1 cellular context compared by ENCODE assay signal in the genomic region with DNA sequence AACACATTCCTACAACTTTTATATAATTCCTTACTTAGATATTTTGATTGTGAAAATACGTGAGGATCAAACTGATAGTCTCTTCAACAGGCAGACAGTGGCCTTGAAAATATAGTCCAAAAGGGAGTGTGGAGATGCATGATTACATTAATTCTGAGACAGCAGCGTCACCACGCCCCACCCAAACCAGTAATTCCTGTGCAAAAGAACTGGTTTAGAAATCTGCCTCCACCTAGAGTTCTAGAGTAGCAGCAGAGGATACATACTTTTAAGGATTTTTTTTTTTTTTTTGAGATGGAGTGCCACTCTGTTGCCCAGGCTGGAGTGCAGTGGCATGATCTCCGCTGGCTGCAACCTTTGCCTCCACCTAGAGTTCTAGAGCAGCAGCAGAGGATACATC.
TF ChIP-seq lines count a peak whose summit lies in the region.

No MANE protein-coding gene starts in this region.

TF ChIP-seq in K562, 482 proteins besides CTCF, POLR2A, EP300 and RAD21:
- TF ChIP-seq SMARCB1 (IDR thresholded peaks at IDR 0.05; ENCODE audit: insufficient read length, low read depth) (no peak), TEAD2 (tag; IDR thresholded peaks at IDR 0.05) (no peak), ZNF174 (CRISPR knock-in tag; IDR thresholded peaks at IDR 0.05) (no peak), SIN3B (IDR thresholded peaks at IDR 0.05; ENCODE audit: low read depth) (no peak), ZNF384 (IDR thresholded peaks at IDR 0.05; ENCODE audit: low read depth, low read length) (peak; percentile 51; the same call in 1 of the 2 replicates)
- TF ChIP-seq, protein P1, sequence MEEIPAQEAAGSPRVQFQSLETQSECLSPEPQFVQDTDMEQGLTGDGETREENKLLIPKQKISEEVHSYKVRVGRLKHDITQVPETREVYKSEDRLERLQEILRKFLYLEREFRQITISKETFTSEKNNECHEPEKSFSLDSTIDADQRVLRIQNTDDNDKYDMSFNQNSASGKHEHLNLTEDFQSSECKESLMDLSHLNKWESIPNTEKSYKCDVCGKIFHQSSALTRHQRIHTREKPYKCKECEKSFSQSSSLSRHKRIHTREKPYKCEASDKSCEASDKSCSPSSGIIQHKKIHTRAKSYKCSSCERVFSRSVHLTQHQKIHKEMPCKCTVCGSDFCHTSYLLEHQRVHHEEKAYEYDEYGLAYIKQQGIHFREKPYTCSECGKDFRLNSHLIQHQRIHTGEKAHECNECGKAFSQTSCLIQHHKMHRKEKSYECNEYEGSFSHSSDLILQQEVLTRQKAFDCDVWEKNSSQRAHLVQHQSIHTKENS (CRISPR knock-in tag; IDR thresholded peaks at IDR 0.05), result no peak
